Comparison of ENCODE assay signal across 8 cellular contexts in genomic region chr22:38754247-38755154, GRCh38. TPM values are rescaled to one million over a fixed set of nuclear protein-coding genes. Genes with fewer than 3 reads are reported as not detected.
DNase-seq lines count a peak whose midpoint lies in the region; ATAC-seq and TF ChIP-seq lines count a peak whose summit lies in the region.

No MANE protein-coding gene starts in this region.

- peak overlapping the region; percentile 97 to 100 for H3K27ac ChIP-seq in coronary artery

- peaks cover 2% of the 10 kb centered on the region for H3K36me3 ChIP-seq in Caco-2 (ENCODE audit: control insufficient read depth, insufficient read depth, low read length)

- no peaks in the 10 kb centered on the region for H3K27me3 Mint-ChIP-seq in Caco-2 (ENCODE audit: insufficient read depth, unreplicated experiment)

- H3K36me3 Mint-ChIP-seq in Caco-2 (ENCODE audit: insufficient read depth, unreplicated experiment), result peaks cover 32% of the 10 kb centered on the region
- peaks cover 65% of the 10 kb centered on the region for H3K36me3 Mint-ChIP-seq in stimulated activated effector memory CD8-positive, alpha-beta T cell treated with anti-CD3 and anti-CD28 coated beads, Interleukin-12 subunit alpha, Interleukin-12 subunit beta, amount 100 ng/mL, for 72 hours

- H3K4me1 ChIP-seq in Caco-2, result peaks cover 21% of the 10 kb centered on the region

- no peaks in the 10 kb centered on the region for H3K27me3 ChIP-seq in Caco-2 (replicated peaks; ENCODE audit: control insufficient read depth, insufficient read depth, low read length)

- POLR2A ChIA-PET in Caco-2 (lab: Charles Lee), result interaction anchor here (0.5 kb wide), 1 partner anchor 558 kb away, joined by 4 read pairs; no protein-coding TSS in a partner anchor

- peak overlapping the region; percentile 94 for H3K4me3 ChIP-seq in Caco-2 (ENCODE audit: low read depth, low read length)
- peak overlapping the region; percentile 94 for H3K4me3 ChIP-seq in coronary artery

- DNase-seq in Caco-2 (no peak), HuH-7.5 (ENCODE audit: low spot score) (peak; percentile 47), coronary artery (ENCODE audit: low spot score) (peak; percentile 95), left lobe of liver (ENCODE audit: low spot score) (peak; percentile 89), NCI-H774 (lab: John Stamatoyannopoulos, UW) (no peak)
- DNase-seq in stimulated activated effector memory CD8-positive, alpha-beta T cell treated with anti-CD3 and anti-CD28 coated beads, Interleukin-12 subunit alpha, Interleukin-12 subunit beta, amount 100 ng/mL, for 72 hours (ENCODE audit: low spot score in 2 of 2), result no peak

- H3K9me3 Mint-ChIP-seq in Caco-2 (ENCODE audit: unreplicated experiment), result no peaks in the 10 kb centered on the region
- no peaks in the 10 kb centered on the region for H3K9me3 Mint-ChIP-seq in stimulated activated effector memory CD8-positive, alpha-beta T cell treated with anti-CD3 and anti-CD28 coated beads, Interleukin-12 subunit alpha, Interleukin-12 subunit beta, amount 100 ng/mL, for 72 hours

- ATAC-seq in SK-N-SH treated with all-trans-retinoic acid at 6 μM for 48 hours, result no peak; the same call in 2 of the 3 replicates
- ATAC-seq in left lobe of liver, result peak; percentile 59
- no peak for ATAC-seq in stimulated activated effector memory CD8-positive, alpha-beta T cell treated with anti-CD3 and anti-CD28 coated beads, Interleukin-12 subunit alpha, Interleukin-12 subunit beta, amount 100 ng/mL, for 72 hours
- no peak for ATAC-seq in GM19463 (IDR thresholded peaks at IDR 0.05; ENCODE audit: unreplicated experiment)

- CTCF ChIA-PET in Caco-2 (lab: Charles Lee), result no interaction called here

- H3K4me3 Mint-ChIP-seq in Caco-2 (ENCODE audit: unreplicated experiment), result peak overlapping the region; percentile 77
- H3K4me3 Mint-ChIP-seq in stimulated activated effector memory CD8-positive, alpha-beta T cell treated with anti-CD3 and anti-CD28 coated beads, Interleukin-12 subunit alpha, Interleukin-12 subunit beta, amount 100 ng/mL, for 72 hours, result peak overlapping the region; percentile 96

- TSS peak; percentile 49 for BruUV-seq in Caco-2 (replicated peaks; lab: Mats Ljungman, UMichigan)

- no peaks in the 10 kb centered on the region for H3K9me3 ChIP-seq in Caco-2

- H3K4me1 Mint-ChIP-seq in Caco-2 (ENCODE audit: low read depth, unreplicated experiment), result peaks cover 13% of the 10 kb centered on the region
- peaks cover 84% of the 10 kb centered on the region for H3K4me1 Mint-ChIP-seq in stimulated activated effector memory CD8-positive, alpha-beta T cell treated with anti-CD3 and anti-CD28 coated beads, Interleukin-12 subunit alpha, Interleukin-12 subunit beta, amount 100 ng/mL, for 72 hours

- H3K27ac Mint-ChIP-seq in Caco-2 (ENCODE audit: unreplicated experiment), result peak overlapping the region; percentile 78
- peak overlapping the region; percentile 99 for H3K27ac Mint-ChIP-seq in stimulated activated effector memory CD8-positive, alpha-beta T cell treated with anti-CD3 and anti-CD28 coated beads, Interleukin-12 subunit alpha, Interleukin-12 subunit beta, amount 100 ng/mL, for 72 hours

- TF ChIP-seq CTCF in Caco-2 (IDR thresholded peaks at IDR 0.05; ENCODE audit: insufficient read depth in 1 of 2, low read depth in 1 of 2, low read length in 1 of 2, severe bottlenecking in 1 of 2, unreplicated experiment in 1 of 2) (no peak), coronary artery (IDR thresholded peaks at IDR 0.05) (no peak)

- intact Hi-C loops in Caco-2 (cut with micrococcal nuclease; ENCODE audit: unreplicated experiment), result loop anchor here (5.0 kb wide), 1 partner anchor 47 kb away; the partner anchor contains the start of gene GTPBP1

TF ChIP-seq in SK-N-SH treated with all-trans-retinoic acid at 6 μM for 48 hours, 23 proteins besides CTCF, POLR2A, EP300 and RAD21:
- TF ChIP-seq ARNTL (CRISPR knock-in tag; IDR thresholded peaks at IDR 0.05; ENCODE audit: borderline replicate concordance, low read depth) (no peak), ZFP3 (CRISPR knock-in tag; IDR thresholded peaks at IDR 0.05) (peak; percentile 78)

RNA-seq across cellular contexts. Expression of gene SUN2, which starts 1.3 kb away (rescaled TPM):
- total RNA-seq in Caco-2 (2022) (61.9 and 67.8 TPM in 2 replicates), left lobe of liver (183 TPM)

RNA-seq across cellular contexts. Expression of gene DNAL4, which starts 39.4 kb away (rescaled TPM):
- 8.1 and 9.2 TPM in 2 replicates for total RNA-seq in Caco-2 (2022)
- total RNA-seq in left lobe of liver, result 3.3 TPM

RNA-seq across cellular contexts. Expression of gene GTPBP1, which starts 48.8 kb away (rescaled TPM):
- total RNA-seq in Caco-2 (2022) (47.2 and 48.0 TPM in 2 replicates), left lobe of liver (14.4 TPM)

RNA-seq across cellular contexts. Expression of gene JOSD1, which starts 53.8 kb away (rescaled TPM):
- 50.3 and 55.3 TPM in 2 replicates for total RNA-seq in Caco-2 (2022)
- 16.6 TPM for total RNA-seq in left lobe of liver

Comparison
In these comparisons a context has a peak if more than half of its experiments do, and no peak if none do; other contexts are left out.
1. DNase-seq: peak in HuH-7.5 (single experiment), coronary artery (single experiment) and left lobe of liver (single experiment); none in Caco-2 (0 of 2), stimulated activated effector memory CD8-positive, alpha-beta T cell treated with anti-CD3 and anti-CD28 coated beads, Interleukin-12 subunit alpha, Interleukin-12 subunit beta, amount 100 ng/mL, for 72 hours (0 of 2) and NCI-H774 (single experiment).